ENCODE assay signal across 31 cellular contexts in genomic region chr6:7234547-7234946, GRCh38.
DNase-seq lines count a peak whose midpoint lies in the region; ATAC-seq and TF ChIP-seq lines count a peak whose summit lies in the region.
"Had no signal": no experiment of that assay in that cellular context is flagged by ENCODE, and none has a peak within 500 bp of the region (broad histone marks: within the 10 kb centered on the region; RNA-seq: fewer than 3 reads in every experiment).

No MANE protein-coding gene starts in this region.

- H3K4me1 ChIP-seq in breast epithelium (peaks cover 0 to 5% of the 10 kb centered on the region in 2 donors), mammary epithelial cell (ENCODE audit: insufficient read depth, low read length) (peaks cover 15% of the 10 kb centered on the region), subcutaneous abdominal adipose tissue (ENCODE audit: control insufficient read depth in 5 of 5, insufficient read depth in 5 of 5, low read length in 5 of 5) (peaks cover 7 to 36% (median 27%) of the 10 kb centered on the region in 5 donors), transverse colon (peaks cover 11 to 26% (median 20%) of the 10 kb centered on the region in 4 donors)

- no peak overlapping the region for H3K4me3 Mint-ChIP-seq in T-helper 17 cell
- H3K4me3 Mint-ChIP-seq: activated CD4-positive, alpha-beta memory T cell treated with anti-CD3 and anti-CD28 coated beads, Interleukin-2, amount 10 ng/mL, durations not matched to agents 7 days and 5 days; brain; effector memory CD8-positive, alpha-beta T cell; H9; mesothelial cell of epicardium; naive B cell; type B pancreatic cell had no signal

- H3K36me3 ChIP-seq in breast epithelium (peaks cover 8% of the 10 kb centered on the region), mammary epithelial cell (ENCODE audit: insufficient read depth, low read length) (peaks cover 7% of the 10 kb centered on the region), subcutaneous abdominal adipose tissue (ENCODE audit: control insufficient read depth in 5 of 5, insufficient read depth in 5 of 5, low read length in 5 of 5) (peaks cover 3 to 62% (median 50%) of the 10 kb centered on the region in 5 donors), transverse colon (peaks cover 0 to 37% (median 11%) of the 10 kb centered on the region in 4 donors)

- no peak overlapping the region for H3K4me2 ChIP-seq in mammary epithelial cell (ENCODE audit: insufficient read depth, low read depth, low read length)
- H3K4me2 ChIP-seq: BLaER1, hepatocyte had no signal

- H3K4me3 ChIP-seq in breast epithelium (no peak overlapping the region), mammary epithelial cell (replicated peaks in 1 of 3; ENCODE audit: insufficient read depth in 1 of 3, low read depth in 2 of 3, low read length in 3 of 3) (no peak overlapping the region), fibroblast of mammary gland (ENCODE audit: control insufficient read depth, low read depth, low read length) (no peak overlapping the region), subcutaneous abdominal adipose tissue (ENCODE audit: low read depth in 1 of 5, low read length in 5 of 5) (no peak overlapping the region), transverse colon (no peak overlapping the region)
- H3K4me3 ChIP-seq: adrenal gland, BLaER1, gastrocnemius medialis, hepatocyte had no signal

- H4K20me1 ChIP-seq in mammary epithelial cell (ENCODE audit: insufficient read depth, low read length), result peaks cover 4% of the 10 kb centered on the region

- DNase-seq in breast epithelium (ENCODE audit: low spot score in 2 of 2) (no peak), mammary epithelial cell (no peak), T-helper 17 cell (no peak), fibroblast of mammary gland (ENCODE audit: low read depth) (peak; percentile 17), transverse colon (no peak)
- DNase-seq in stimulated activated CD4-positive, alpha-beta T cell treated with anti-CD3 and anti-CD28 coated beads, Interleukin-4, amount 100 ng/mL, for 1 hour, result no peak
- DNase-seq: ACHN; activated CD4-positive, alpha-beta memory T cell treated with anti-CD3 and anti-CD28 coated beads, Interleukin-2, amount 10 ng/mL, durations not matched to agents 7 days and 5 days; activated CD4-positive, alpha-beta T cell treated with anti-CD3 and anti-CD28 coated beads for 1 hour; activated gamma-delta T cell treated with Interleukin-2 at 50 U/mL for 16 hours; activated T-cell treated with anti-CD3 and anti-CD28 coated beads for 4 hours; adrenal gland; Calu3; DMS79 treated with DMSO at 0.1 percent for 48 hours; effector memory CD8-positive, alpha-beta T cell; GF-D8; H9; NCI-H1105 treated with DMSO at 0.1 percent for 48 hours; NCI-H774; nucleus accumbens; T-helper 1 cell had no signal

- BruUV-seq in mammary epithelial cell (replicated peaks; lab: Mats Ljungman, UMichigan), result no TSS peak

- TF ChIP-seq POLR2A in breast epithelium (IDR thresholded peaks at IDR 0.05), result no peak
- TF ChIP-seq POLR2A in transverse colon (IDR thresholded peaks at IDR 0.05), result no peak

- no peak for TF ChIP-seq EP300 in transverse colon (IDR thresholded peaks at IDR 0.05; ENCODE audit: low read depth)

- peaks cover 7% of the 10 kb centered on the region for H3K36me3 Mint-ChIP-seq in T-helper 17 cell (ENCODE audit: low read depth)

- intact Hi-C loops in breast epithelium (cut with DNase I; ENCODE audit: low total_unique reads), result no loop called here
- intact Hi-C loops in mammary epithelial cell (cut with micrococcal nuclease), result no loop called here
- intact Hi-C loops in transverse colon (cut with DNase I; ENCODE audit: low total_unique reads), result no loop called here

- H3K27me3 ChIP-seq in breast epithelium (no peaks in the 10 kb centered on the region), mammary epithelial cell (ENCODE audit: insufficient read depth, low read length) (no peaks in the 10 kb centered on the region), subcutaneous abdominal adipose tissue (ENCODE audit: control insufficient read depth in 5 of 5, insufficient read depth in 4 of 5, low read length in 5 of 5) (no peaks in the 10 kb centered on the region), transverse colon (no peaks in the 10 kb centered on the region)
- H3K27me3 ChIP-seq: adrenal gland, BLaER1, gastrocnemius medialis, hepatocyte had no signal

- dilution Hi-C loops in mammary epithelial cell (cut with HindIII; ENCODE audit: low sequenced_read_pairs), result no loop called here

- H3K4me1 Mint-ChIP-seq in T-helper 17 cell, result peaks cover 14% of the 10 kb centered on the region

- H2AFZ ChIP-seq in mammary epithelial cell (ENCODE audit: low read depth, low read length), result no peak overlapping the region
- H2AFZ ChIP-seq: hepatocyte had no signal

- peak overlapping the region; percentile 47 for H3K27ac Mint-ChIP-seq in T-helper 17 cell
- H3K27ac Mint-ChIP-seq: activated CD4-positive, alpha-beta memory T cell treated with anti-CD3 and anti-CD28 coated beads, Interleukin-2, amount 10 ng/mL, durations not matched to agents 7 days and 5 days; mesothelial cell of epicardium; type B pancreatic cell had no signal

- H3K79me2 ChIP-seq in mammary epithelial cell (ENCODE audit: insufficient read depth, low read length), result peaks cover 43% of the 10 kb centered on the region

- H3K9me3 ChIP-seq in breast epithelium, result no peaks in the 10 kb centered on the region
- H3K9me3 ChIP-seq in mammary epithelial cell (replicated peaks; ENCODE audit: insufficient read depth, low read length), result no peaks in the 10 kb centered on the region
- H3K9me3 ChIP-seq in T-helper 17 cell (ENCODE audit: control insufficient read depth, low read length, poor library complexity, severe bottlenecking), result no peaks in the 10 kb centered on the region
- no peaks in the 10 kb centered on the region for H3K9me3 ChIP-seq in subcutaneous abdominal adipose tissue (ENCODE audit: control insufficient read depth in 5 of 5, low read length in 5 of 5)
- no peaks in the 10 kb centered on the region for H3K9me3 ChIP-seq in transverse colon
- H3K9me3 ChIP-seq: adrenal gland, BLaER1, gastrocnemius medialis had no signal

- ATAC-seq in T-helper 17 cell (no peak), GM18873 (IDR thresholded peaks at IDR 0.05; ENCODE audit: low FRiP score, unreplicated experiment) (no peak)
- ATAC-seq: effector memory CD8-positive, alpha-beta T cell; esophagus mucosa; gastrocnemius medialis had no signal

- WGBS in mammary epithelial cell (ENCODE audit: low coverage, missing lambda C conversion rate), result 100% methylated on average over 3 of the region's 3 CpGs
- 83 to 98% methylated on average over 2 to 3 of the region's 3 CpGs for WGBS in transverse colon (ENCODE audit: low coverage in 1 of 2), 2 donors

- TF ChIP-seq CTCF in breast epithelium (IDR thresholded peaks at IDR 0.05), result no peak
- no peak for TF ChIP-seq CTCF in mammary epithelial cell (conservative IDR thresholded peaks at IDR 0.05 in 1 of 2, IDR thresholded peaks at IDR 0.05 in 1 of 2; ENCODE audit: extremely low read depth in 1 of 2, insufficient read depth in 1 of 2, low read depth in 1 of 2, low read length in 2 of 2)
- TF ChIP-seq CTCF in fibroblast of mammary gland (conservative IDR thresholded peaks at IDR 0.05; ENCODE audit: control insufficient read depth, insufficient read depth, low read depth, low read length), result no peak
- TF ChIP-seq CTCF in transverse colon (IDR thresholded peaks at IDR 0.05), result no peak

- CTCF ChIA-PET in mammary epithelial cell (lab: Charles Lee; ENCODE audit: low non-redundant PET), result no interaction called here

- H3K9ac ChIP-seq in mammary epithelial cell (ENCODE audit: insufficient read depth, low read length) (no peak overlapping the region), subcutaneous abdominal adipose tissue (ENCODE audit: low read length in 5 of 5) (no peak overlapping the region)
- H3K9ac ChIP-seq: BLaER1 had no signal

- in situ Hi-C loops in mammary epithelial cell (cut with MboI; ENCODE audit: low sequenced_read_pairs in 2 of 2), result loop anchor here in 1 of 2 donors (10.0 kb wide), 1 partner anchor 510 kb away; no protein-coding TSS in a partner anchor
- in situ Hi-C loops in transverse colon (cut with MboI; ENCODE audit: low pct_ligation_motif_present in 1 of 4, low pct_unique_long_range_greater_than_20kb in 1 of 4, low sequenced_read_pairs in 3 of 4), result loop anchor here in 3 of 4 donors (25.0 kb wide), 4 partner anchors 122 to 547 kb away; partner anchors contain the start of gene RREB1 (in 1 of the 3)

- no peaks in the 10 kb centered on the region for H3K27me3 Mint-ChIP-seq in T-helper 17 cell
- H3K27me3 Mint-ChIP-seq: activated CD4-positive, alpha-beta memory T cell treated with anti-CD3 and anti-CD28 coated beads, Interleukin-2, amount 10 ng/mL, durations not matched to agents 7 days and 5 days; brain; effector memory CD8-positive, alpha-beta T cell; naive B cell; type B pancreatic cell had no signal

- H3K27ac ChIP-seq in breast epithelium (peak overlapping the region; percentile 70 to 85), mammary epithelial cell (ENCODE audit: insufficient read depth, low read depth, low read length) (no peak overlapping the region), subcutaneous abdominal adipose tissue (ENCODE audit: low read depth, low read length) (peak overlapping the region; percentile 21), transverse colon (peak overlapping the region in 1 of 4 donors; percentile 74)
- H3K27ac ChIP-seq: adrenal gland, BLaER1, hepatocyte had no signal
